ENCODE assay signal across 27 cellular contexts in the genomic region with DNA sequence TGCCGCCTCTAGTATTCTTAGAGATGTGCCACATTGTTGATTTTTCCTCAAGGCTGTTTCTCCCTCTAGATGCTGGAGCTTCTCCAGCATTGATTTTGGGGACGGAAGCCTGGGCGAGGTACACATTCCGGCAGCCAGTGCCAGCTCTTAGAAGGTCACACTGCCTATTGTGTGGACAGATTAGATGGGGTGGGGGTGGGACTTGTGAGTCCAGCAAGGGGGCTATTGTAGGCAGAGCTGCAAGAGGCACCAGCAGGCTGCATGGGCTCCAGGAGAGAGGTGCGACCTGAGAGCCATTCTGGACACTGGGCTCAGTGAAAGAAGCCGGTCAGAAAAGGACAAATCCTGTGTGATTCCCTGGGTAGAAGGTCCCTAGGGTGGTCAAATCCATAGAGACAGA. TPM values are rescaled to one million over a fixed set of nuclear protein-coding genes. Genes with fewer than 3 reads are reported as not detected.
DNase-seq lines count a peak whose midpoint lies in the region; ATAC-seq and TF ChIP-seq lines count a peak whose summit lies in the region.
"Had no signal": no experiment of that assay in that cellular context is flagged by ENCODE, and none has a peak within 500 bp of the region (broad histone marks: within the 10 kb centered on the region; RNA-seq: fewer than 3 reads in every experiment).

No MANE protein-coding gene starts in this region.

- DNase-seq in body of pancreas (peak in 3 of 4 donors; percentile 31 to 60 (median 47)), right lobe of liver (peak in 1 of 3 donors; percentile 48), spleen (peak; percentile 72), esophagus muscularis mucosa (ENCODE audit: extremely low spot score) (no peak), OCI-M1 (lab: John Stamatoyannopoulos, UW) (no peak), SW 1271 (lab: John Stamatoyannopoulos, UW) (no peak)
- DNase-seq: activated naive CD4-positive, alpha-beta T cell treated with anti-CD3 and anti-CD28 coated beads, Interleukin-2, amount 10 ng/mL, durations not matched to agents 7 days and 5 days; amniotic stem cell; effector CD8-positive, alpha-beta T cell; erythroblast; foreskin fibroblast; HCEC 1CT; Karpas-422; mesendoderm; naive B cell; NCI-H1436; NCI-H2081 treated with DMSO at 0.1 percent for 48 hours; NCI-H345; NCI-H82; retina; SK-N-SH; stimulated activated CD4-positive, alpha-beta T cell treated with anti-CD3 and anti-CD28 coated beads, Interleukin-4, amount 100 ng/mL, for 1 hour; substantia nigra had no signal

- peaks cover 0 to 4% (median 0%) of the 10 kb centered on the region in 3 donors for H3K9me3 ChIP-seq in body of pancreas
- H3K9me3 ChIP-seq in right lobe of liver, result no peaks in the 10 kb centered on the region
- no peaks in the 10 kb centered on the region for H3K9me3 ChIP-seq in spleen
- no peaks in the 10 kb centered on the region for H3K9me3 ChIP-seq in esophagus muscularis mucosa
- H3K9me3 ChIP-seq: breast epithelium, SK-N-SH had no signal

- no peaks in the 10 kb centered on the region for H3K27me3 ChIP-seq in body of pancreas
- no peaks in the 10 kb centered on the region for H3K27me3 ChIP-seq in right lobe of liver
- peaks cover 0 to 4% (median 0%) of the 10 kb centered on the region in 7 donors for H3K27me3 ChIP-seq in spleen (replicated peaks in 1 of 7)
- H3K27me3 ChIP-seq in esophagus muscularis mucosa, result peaks cover 0 to 54% (median 0%) of the 10 kb centered on the region in 4 donors
- H3K27me3 ChIP-seq: breast epithelium had no signal

- no peak for TF ChIP-seq CTCF in body of pancreas (IDR thresholded peaks at IDR 0.05)
- no peak for TF ChIP-seq CTCF in right lobe of liver (IDR thresholded peaks at IDR 0.05)
- no peak for TF ChIP-seq CTCF in spleen (IDR thresholded peaks at IDR 0.05 in 8 of 11, conservative IDR thresholded peaks at IDR 0.05 in 3 of 11)
- TF ChIP-seq CTCF in esophagus muscularis mucosa (IDR thresholded peaks at IDR 0.05), result no peak

- H3K27ac ChIP-seq in body of pancreas (no peak overlapping the region), right lobe of liver (no peak overlapping the region), spleen (peak overlapping the region in 7 of 8 donors; percentile 34 to 83 (median 67)), esophagus muscularis mucosa (replicated peaks in 1 of 4) (no peak overlapping the region)
- H3K27ac ChIP-seq: breast epithelium had no signal

- H3K36me3 ChIP-seq in body of pancreas (replicated peaks in 1 of 2; ENCODE audit: insufficient read depth in 1 of 2, low read depth in 2 of 2) (no peaks in the 10 kb centered on the region), right lobe of liver (no peaks in the 10 kb centered on the region), spleen (no peaks in the 10 kb centered on the region), esophagus muscularis mucosa (no peaks in the 10 kb centered on the region)
- H3K36me3 ChIP-seq: breast epithelium had no signal

- peaks cover 24% of the 10 kb centered on the region for H3K4me1 ChIP-seq in body of pancreas
- H3K4me1 ChIP-seq in right lobe of liver, result no peaks in the 10 kb centered on the region
- peaks cover 0 to 32% (median 13%) of the 10 kb centered on the region in 6 donors for H3K4me1 ChIP-seq in spleen
- no peaks in the 10 kb centered on the region for H3K4me1 ChIP-seq in esophagus muscularis mucosa
- H3K4me1 ChIP-seq: breast epithelium had no signal

- H3K4me3 ChIP-seq in body of pancreas (no peak overlapping the region), right lobe of liver (no peak overlapping the region), spleen (peak overlapping the region in 7 of 8 donors; percentile 9 to 56 (median 14)), esophagus muscularis mucosa (no peak overlapping the region)
- H3K4me3 ChIP-seq: breast epithelium had no signal

- ATAC-seq in body of pancreas (peak; percentile 79), esophagus mucosa (peak; percentile 22), right lobe of liver (peak; percentile 44 to 62 (median 50))
- ATAC-seq: stimulated activated effector memory CD8-positive, alpha-beta T cell treated with anti-CD3 and anti-CD28 coated beads, Interleukin-12 subunit alpha, Interleukin-12 subunit beta, amount 100 ng/mL, for 72 hours had no signal

- intact Hi-C loops in body of pancreas (cut with DNase I) (no loop called here), right lobe of liver (cut with DNase I) (no loop called here), spleen (cut with DNase I; ENCODE audit: low total_unique reads) (no loop called here), esophagus muscularis mucosa (cut with DNase I) (no loop called here)

- 24 to 29% methylated on average over 4 to 6 of the region's 6 CpGs for WGBS in body of pancreas, 2 donors
- 49% methylated on average over 3 of the region's 6 CpGs for WGBS in right lobe of liver (ENCODE audit: insufficient coverage, low coverage, low lambda C conversion rate, missing lambda C conversion rate)
- WGBS in spleen, 5 donors, result 69 to 90% (median 74%) methylated on average over 5 to 6 of the region's 6 CpGs
- WGBS in esophagus muscularis mucosa, result 83% methylated on average over 6 of the region's 6 CpGs

- no peak for TF ChIP-seq EP300 in esophagus muscularis mucosa (IDR thresholded peaks at IDR 0.05)

- TF ChIP-seq POLR2A in body of pancreas (IDR thresholded peaks at IDR 0.05) (no peak), right lobe of liver (IDR thresholded peaks at IDR 0.05) (no peak), spleen (IDR thresholded peaks at IDR 0.05) (peak in 1 of 3 donors; percentile 46), esophagus muscularis mucosa (IDR thresholded peaks at IDR 0.05; ENCODE audit: low read depth) (no peak)

RNA-seq across cellular contexts. Expression of gene C11orf21, which starts 12.4 kb away (rescaled TPM):
- under 1 TPM; 0.26 to 0.33 TPM for total RNA-seq in body of pancreas
- total RNA-seq in esophagus mucosa, result 0.08 TPM
- under 1 TPM; 0.25 to 0.51 (median 0.39) TPM for total RNA-seq in right lobe of liver
- 10 to 100 TPM; 10.6 to 24.9 (median 18.1) TPM for total RNA-seq in spleen
- polyA plus RNA-seq in spleen, result 10 to 100 TPM in 1 of 3 donors, 1 to 10 TPM in 2; 8.6 to 12.1 (median 8.9) TPM
- 1 to 10 TPM in 1 of 4 donors, under 1 TPM in 2, not detected in 1; 0.29 to 1.2 (median 0.83) TPM for total RNA-seq in esophagus muscularis mucosa

RNA-seq across cellular contexts. Expression of gene TSPAN32, which starts 12.5 kb away (rescaled TPM):
- total RNA-seq in body of pancreas (1 to 10 TPM in 1 of 2 donors, not detected in 1; 5.9 TPM), esophagus mucosa (not detected), right lobe of liver (1 to 10 TPM in 1 of 6 experiments, under 1 TPM in 3, not detected in 2; 0.24 to 1.2 (median 0.63) TPM), spleen (10 to 100 TPM; 10.6 to 21.0 (median 17.6) TPM), esophagus muscularis mucosa (1 to 10 TPM in 2 of 4 donors, under 1 TPM in 1, not detected in 1; 0.52 to 3.5 (median 1.2) TPM)
- polyA plus RNA-seq in spleen, result 10 to 100 TPM; 11.2 to 21.8 (median 14.1) TPM

RNA-seq across cellular contexts. Expression of gene ASCL2, which starts 19.0 kb away (rescaled TPM):
- total RNA-seq in body of pancreas (1 to 10 TPM in 1 of 2 donors, not detected in 1; 3.0 TPM), esophagus mucosa (2.0 TPM), right lobe of liver (under 1 TPM; 0.42 to 0.81 (median 0.64) TPM), spleen (1 to 10 TPM; 1.9 to 3.0 (median 2.3) TPM), esophagus muscularis mucosa (under 1 TPM in 3 of 4 donors, not detected in 1; 0.32 to 0.83 (median 0.42) TPM)
- 1 to 10 TPM in 1 of 3 donors, under 1 TPM in 2; 0.68 to 1.3 (median 0.93) TPM for polyA plus RNA-seq in spleen
- total RNA-seq: osteoblast had no signal
- polyA plus RNA-seq: SK-N-SH had no signal

Comparison
In these comparisons a context has a peak if more than half of its experiments do, and no peak if none do; other contexts are left out.
1. ATAC-seq: peak in every context shown above with its lines; median percentile 79 in body of pancreas; 50 in right lobe of liver; 22 in esophagus mucosa.
2. DNase-seq: peak in body of pancreas (3 of 4) and spleen (single experiment); none in esophagus muscularis mucosa (single experiment), OCI-M1 (single experiment) and SW 1271 (0 of 2).
3. H3K27ac ChIP-seq: peak in spleen (7 of 8); none in body of pancreas (0 of 4), right lobe of liver (0 of 3) and esophagus muscularis mucosa (0 of 4).
4. H3K4me3 ChIP-seq: peak in spleen (7 of 8); none in body of pancreas (0 of 2), right lobe of liver (0 of 3) and esophagus muscularis mucosa (0 of 4).
5. RNA of gene C11orf21, which starts 12.4 kb away (total RNA-seq): 10.6 to 24.9 TPM in spleen; 0.29 to 1.2 TPM in esophagus muscularis mucosa, 0.25 to 0.51 TPM in right lobe of liver, 0.26 to 0.33 TPM in body of pancreas and 0.08 TPM in esophagus mucosa (single experiment); every median in the first group is over 4 times any median in the second.